In genomic region chr6:167554854-167555253, GRCh38 we compare ENCODE assay signal across 24 cellular contexts.
"Had no signal": no experiment of that assay in that cellular context is flagged by ENCODE, and none has a peak within 500 bp of the region (broad histone marks: within the 10 kb centered on the region; RNA-seq: fewer than 3 reads in every experiment).

No MANE protein-coding gene starts in this region.

- H3K4me2 ChIP-seq: hepatocyte had no signal

- H3K4me1 ChIP-seq: foreskin keratinocyte had no signal

- H3K79me2 ChIP-seq: hepatocyte had no signal

- H3K36me3 ChIP-seq: esophagus muscularis mucosa, gastroesophageal sphincter, heart left ventricle, left ventricle myocardium inferior, lower lobe of right lung had no signal

- FAIRE-seq: colon, endothelial cell of umbilical vein, frontal cortex, kidney had no signal

- H3K27me3 ChIP-seq: dorsolateral prefrontal cortex, esophagus muscularis mucosa, foreskin keratinocyte, gastroesophageal sphincter, heart left ventricle, hepatocyte had no signal

- H3K4me3 ChIP-seq: coronary artery, dorsolateral prefrontal cortex, esophagus muscularis mucosa, gastroesophageal sphincter, heart left ventricle, hepatocyte, left ventricle myocardium inferior, lower lobe of right lung, mucosa of descending colon had no signal

- H2AFZ ChIP-seq: hepatocyte had no signal

- H3K27ac ChIP-seq: coronary artery, dorsolateral prefrontal cortex, esophagus muscularis mucosa, foreskin keratinocyte, gastroesophageal sphincter, heart left ventricle, hepatocyte, left ventricle myocardium inferior, lower lobe of right lung had no signal

- DNase-seq: dermis blood vessel endothelial cell; dorsolateral prefrontal cortex; effector CD4-positive, alpha-beta T cell; effector memory CD4-positive, alpha-beta T cell; foreskin keratinocyte; heart left ventricle; hypothalamus; immature natural killer cell; islet precursor cell; kidney; kidney glomerular epithelial cell; left colon; left ventricle myocardium inferior; lower lobe of right lung; mesenchymal stem cell; mucosa of descending colon had no signal

- ATAC-seq: foreskin keratinocyte, gastroesophageal sphincter, heart left ventricle, left colon, left lobe of liver, mucosa of descending colon had no signal
